In the genomic region with DNA sequence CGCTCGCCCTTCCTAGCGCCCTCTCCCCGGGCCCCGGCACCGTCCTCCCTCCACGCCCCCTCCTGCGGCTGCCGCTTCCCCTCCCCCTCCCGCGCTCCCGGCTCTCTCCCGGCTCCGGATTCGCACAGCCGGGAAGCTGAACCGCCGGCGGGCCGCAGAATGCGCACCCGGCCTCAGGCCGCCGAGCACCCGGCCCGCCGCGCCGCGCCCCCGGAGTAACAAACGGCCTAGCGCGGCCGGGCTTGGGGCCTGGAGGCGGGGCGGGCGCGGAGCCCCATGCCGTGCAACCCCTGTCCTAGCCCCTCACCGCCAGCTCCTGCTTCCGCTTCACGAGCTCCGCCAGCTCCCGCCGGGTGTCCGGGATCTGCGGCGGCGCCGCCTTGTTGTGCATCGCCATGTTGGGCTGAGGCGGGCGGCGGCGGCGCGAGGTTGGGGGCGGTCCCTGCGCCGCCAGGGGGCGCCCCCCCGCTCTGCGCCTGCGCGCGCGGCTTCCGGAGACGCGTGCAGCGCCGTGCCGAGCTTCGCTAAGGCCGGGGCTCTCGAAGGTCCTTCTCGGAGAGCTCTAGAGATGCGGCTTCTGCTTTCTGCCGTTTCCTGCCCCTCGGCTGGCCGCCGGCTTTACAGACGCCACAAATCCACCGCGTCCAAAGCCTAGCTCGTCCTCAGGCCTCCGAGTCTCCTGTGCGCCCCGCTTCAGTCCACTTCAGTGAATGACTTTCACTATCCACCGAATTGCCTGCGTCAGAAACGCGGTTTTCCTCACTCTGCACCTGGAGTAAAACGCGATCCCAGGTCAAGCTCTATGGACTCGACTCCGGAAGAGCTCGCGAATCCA, we compare ENCODE assay signal across 1 cellular context.
TF ChIP-seq lines count a peak whose summit lies in the region.

TSS of gene MEAF6 (minus strand) at position 417 of the 835 bp plus-strand sequence. CDS start at position 397, 20 bp downstream.

TF ChIP-seq in GM12878, 131 proteins besides CTCF, POLR2A, EP300 and RAD21 (continued from another document and continues in another):
- TF ChIP-seq, protein P1, sequence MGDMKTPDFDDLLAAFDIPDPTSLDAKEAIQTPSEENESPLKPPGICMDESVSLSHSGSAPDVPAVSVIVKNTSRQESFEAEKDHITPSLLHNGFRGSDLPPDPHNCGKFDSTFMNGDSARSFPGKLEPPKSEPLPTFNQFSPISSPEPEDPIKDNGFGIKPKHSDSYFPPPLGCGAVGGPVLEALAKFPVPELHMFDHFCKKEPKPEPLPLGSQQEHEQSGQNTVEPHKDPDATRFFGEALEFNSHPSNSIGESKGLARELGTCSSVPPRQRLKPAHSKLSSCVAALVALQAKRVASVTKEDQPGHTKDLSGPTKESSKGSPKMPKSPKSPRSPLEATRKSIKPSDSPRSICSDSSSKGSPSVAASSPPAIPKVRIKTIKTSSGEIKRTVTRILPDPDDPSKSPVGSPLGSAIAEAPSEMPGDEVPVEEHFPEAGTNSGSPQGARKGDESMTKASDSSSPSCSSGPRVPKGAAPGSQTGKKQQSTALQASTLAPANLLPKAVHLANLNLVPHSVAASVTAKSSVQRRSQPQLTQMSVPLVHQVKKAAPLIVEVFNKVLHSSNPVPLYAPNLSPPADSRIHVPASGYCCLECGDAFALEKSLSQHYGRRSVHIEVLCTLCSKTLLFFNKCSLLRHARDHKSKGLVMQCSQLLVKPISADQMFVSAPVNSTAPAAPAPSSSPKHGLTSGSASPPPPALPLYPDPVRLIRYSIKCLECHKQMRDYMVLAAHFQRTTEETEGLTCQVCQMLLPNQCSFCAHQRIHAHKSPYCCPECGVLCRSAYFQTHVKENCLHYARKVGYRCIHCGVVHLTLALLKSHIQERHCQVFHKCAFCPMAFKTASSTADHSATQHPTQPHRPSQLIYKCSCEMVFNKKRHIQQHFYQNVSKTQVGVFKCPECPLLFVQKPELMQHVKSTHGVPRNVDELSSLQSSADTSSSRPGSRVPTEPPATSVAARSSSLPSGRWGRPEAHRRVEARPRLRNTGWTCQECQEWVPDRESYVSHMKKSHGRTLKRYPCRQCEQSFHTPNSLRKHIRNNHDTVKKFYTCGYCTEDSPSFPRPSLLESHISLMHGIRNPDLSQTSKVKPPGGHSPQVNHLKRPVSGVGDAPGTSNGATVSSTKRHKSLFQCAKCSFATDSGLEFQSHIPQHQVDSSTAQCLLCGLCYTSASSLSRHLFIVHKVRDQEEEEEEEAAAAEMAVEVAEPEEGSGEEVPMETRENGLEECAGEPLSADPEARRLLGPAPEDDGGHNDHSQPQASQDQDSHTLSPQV (IDR thresholded peaks at IDR 0.05) = peak; percentile 67; the same call in 1 of the 2 replicates
- peak; percentile 81 for TF ChIP-seq DPF2 (IDR thresholded peaks at IDR 0.05)
- peak; percentile 94 for TF ChIP-seq LARP7 (IDR thresholded peaks at IDR 0.05)
- TF ChIP-seq, protein P2, sequence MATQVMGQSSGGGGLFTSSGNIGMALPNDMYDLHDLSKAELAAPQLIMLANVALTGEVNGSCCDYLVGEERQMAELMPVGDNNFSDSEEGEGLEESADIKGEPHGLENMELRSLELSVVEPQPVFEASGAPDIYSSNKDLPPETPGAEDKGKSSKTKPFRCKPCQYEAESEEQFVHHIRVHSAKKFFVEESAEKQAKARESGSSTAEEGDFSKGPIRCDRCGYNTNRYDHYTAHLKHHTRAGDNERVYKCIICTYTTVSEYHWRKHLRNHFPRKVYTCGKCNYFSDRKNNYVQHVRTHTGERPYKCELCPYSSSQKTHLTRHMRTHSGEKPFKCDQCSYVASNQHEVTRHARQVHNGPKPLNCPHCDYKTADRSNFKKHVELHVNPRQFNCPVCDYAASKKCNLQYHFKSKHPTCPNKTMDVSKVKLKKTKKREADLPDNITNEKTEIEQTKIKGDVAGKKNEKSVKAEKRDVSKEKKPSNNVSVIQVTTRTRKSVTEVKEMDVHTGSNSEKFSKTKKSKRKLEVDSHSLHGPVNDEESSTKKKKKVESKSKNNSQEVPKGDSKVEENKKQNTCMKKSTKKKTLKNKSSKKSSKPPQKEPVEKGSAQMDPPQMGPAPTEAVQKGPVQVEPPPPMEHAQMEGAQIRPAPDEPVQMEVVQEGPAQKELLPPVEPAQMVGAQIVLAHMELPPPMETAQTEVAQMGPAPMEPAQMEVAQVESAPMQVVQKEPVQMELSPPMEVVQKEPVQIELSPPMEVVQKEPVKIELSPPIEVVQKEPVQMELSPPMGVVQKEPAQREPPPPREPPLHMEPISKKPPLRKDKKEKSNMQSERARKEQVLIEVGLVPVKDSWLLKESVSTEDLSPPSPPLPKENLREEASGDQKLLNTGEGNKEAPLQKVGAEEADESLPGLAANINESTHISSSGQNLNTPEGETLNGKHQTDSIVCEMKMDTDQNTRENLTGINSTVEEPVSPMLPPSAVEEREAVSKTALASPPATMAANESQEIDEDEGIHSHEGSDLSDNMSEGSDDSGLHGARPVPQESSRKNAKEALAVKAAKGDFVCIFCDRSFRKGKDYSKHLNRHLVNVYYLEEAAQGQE (IDR thresholded peaks at IDR 0.05; ENCODE audit: low read depth, low read length) = no peak
- TF ChIP-seq SIN3A (IDR thresholded peaks at IDR 0.05; ENCODE audit: low read depth, low read length) = peak; percentile 46; the same call in 1 of the 2 replicates
- no peak for TF ChIP-seq TBL1XR1 (IDR thresholded peaks at IDR 0.05; ENCODE audit: low read depth, low read length)
- TF ChIP-seq GATAD2B (conservative IDR thresholded peaks at IDR 0.05; ENCODE audit: low read depth) = peak; percentile 93; the same call in 1 of the 2 replicates
- peak; percentile 67 for TF ChIP-seq BACH1 (IDR thresholded peaks at IDR 0.05; ENCODE audit: borderline replicate concordance)
- peak; percentile 79 for TF ChIP-seq TAF1 (IDR thresholded peaks at IDR 0.05; ENCODE audit: borderline replicate concordance, low read depth, low read length)
- TF ChIP-seq RELA (IDR thresholded peaks at IDR 0.05; ENCODE audit: borderline replicate concordance, partially characterized antibody) = peak; percentile 26
- peak; percentile 82 for TF ChIP-seq NRF1 (conservative IDR thresholded peaks at IDR 0.05; ENCODE audit: low read depth, low read length)
- TF ChIP-seq, protein P3, sequence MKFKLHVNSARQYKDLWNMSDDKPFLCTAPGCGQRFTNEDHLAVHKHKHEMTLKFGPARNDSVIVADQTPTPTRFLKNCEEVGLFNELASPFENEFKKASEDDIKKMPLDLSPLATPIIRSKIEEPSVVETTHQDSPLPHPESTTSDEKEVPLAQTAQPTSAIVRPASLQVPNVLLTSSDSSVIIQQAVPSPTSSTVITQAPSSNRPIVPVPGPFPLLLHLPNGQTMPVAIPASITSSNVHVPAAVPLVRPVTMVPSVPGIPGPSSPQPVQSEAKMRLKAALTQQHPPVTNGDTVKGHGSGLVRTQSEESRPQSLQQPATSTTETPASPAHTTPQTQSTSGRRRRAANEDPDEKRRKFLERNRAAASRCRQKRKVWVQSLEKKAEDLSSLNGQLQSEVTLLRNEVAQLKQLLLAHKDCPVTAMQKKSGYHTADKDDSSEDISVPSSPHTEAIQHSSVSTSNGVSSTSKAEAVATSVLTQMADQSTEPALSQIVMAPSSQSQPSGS (IDR thresholded peaks at IDR 0.05; ENCODE audit: low read length) = no peak
- TF ChIP-seq BMI1 (IDR thresholded peaks at IDR 0.05; ENCODE audit: borderline replicate concordance) = no peak
- peak; percentile 90; the same call in 1 of the 2 replicates for TF ChIP-seq ZNF207 (IDR thresholded peaks at IDR 0.05; ENCODE audit: borderline replicate concordance)
- TF ChIP-seq PML (IDR thresholded peaks at IDR 0.05; ENCODE audit: low read length) = peak; percentile 70
- TF ChIP-seq MAX (IDR thresholded peaks at IDR 0.05; ENCODE audit: low read depth, low read length) = peak; percentile 76; the same call in 1 of the 2 replicates
- TF ChIP-seq EGR1 (IDR thresholded peaks at IDR 0.05; ENCODE audit: borderline replicate concordance in 1 of 2, low read depth in 2 of 2, low read length in 2 of 2) = peak in 1 of 2 experiments; percentile 35; a peak in 1 of 3 replicates
- TF ChIP-seq CHD4 (IDR thresholded peaks at IDR 0.05) = no peak
- TF ChIP-seq ELK1 (IDR thresholded peaks at IDR 0.05; ENCODE audit: low read depth, low read length) = peak; percentile 57
- TF ChIP-seq RCOR1 (conservative IDR thresholded peaks at IDR 0.05; ENCODE audit: low read depth, low read length) = 0 out of 2 replicates have a peak, but pooled peaks have one; percentile 13
- TF ChIP-seq NR2C1 (IDR thresholded peaks at IDR 0.05) = peak; percentile 52
- TF ChIP-seq, protein P4, sequence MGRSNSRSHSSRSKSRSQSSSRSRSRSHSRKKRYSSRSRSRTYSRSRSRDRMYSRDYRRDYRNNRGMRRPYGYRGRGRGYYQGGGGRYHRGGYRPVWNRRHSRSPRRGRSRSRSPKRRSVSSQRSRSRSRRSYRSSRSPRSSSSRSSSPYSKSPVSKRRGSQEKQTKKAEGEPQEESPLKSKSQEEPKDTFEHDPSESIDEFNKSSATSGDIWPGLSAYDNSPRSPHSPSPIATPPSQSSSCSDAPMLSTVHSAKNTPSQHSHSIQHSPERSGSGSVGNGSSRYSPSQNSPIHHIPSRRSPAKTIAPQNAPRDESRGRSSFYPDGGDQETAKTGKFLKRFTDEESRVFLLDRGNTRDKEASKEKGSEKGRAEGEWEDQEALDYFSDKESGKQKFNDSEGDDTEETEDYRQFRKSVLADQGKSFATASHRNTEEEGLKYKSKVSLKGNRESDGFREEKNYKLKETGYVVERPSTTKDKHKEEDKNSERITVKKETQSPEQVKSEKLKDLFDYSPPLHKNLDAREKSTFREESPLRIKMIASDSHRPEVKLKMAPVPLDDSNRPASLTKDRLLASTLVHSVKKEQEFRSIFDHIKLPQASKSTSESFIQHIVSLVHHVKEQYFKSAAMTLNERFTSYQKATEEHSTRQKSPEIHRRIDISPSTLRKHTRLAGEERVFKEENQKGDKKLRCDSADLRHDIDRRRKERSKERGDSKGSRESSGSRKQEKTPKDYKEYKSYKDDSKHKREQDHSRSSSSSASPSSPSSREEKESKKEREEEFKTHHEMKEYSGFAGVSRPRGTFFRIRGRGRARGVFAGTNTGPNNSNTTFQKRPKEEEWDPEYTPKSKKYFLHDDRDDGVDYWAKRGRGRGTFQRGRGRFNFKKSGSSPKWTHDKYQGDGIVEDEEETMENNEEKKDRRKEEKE (IDR thresholded peaks at IDR 0.05) = no peak
- no peak for TF ChIP-seq HDAC6 (IDR thresholded peaks at IDR 0.05; ENCODE audit: unreplicated experiment)
- TF ChIP-seq, protein P5, sequence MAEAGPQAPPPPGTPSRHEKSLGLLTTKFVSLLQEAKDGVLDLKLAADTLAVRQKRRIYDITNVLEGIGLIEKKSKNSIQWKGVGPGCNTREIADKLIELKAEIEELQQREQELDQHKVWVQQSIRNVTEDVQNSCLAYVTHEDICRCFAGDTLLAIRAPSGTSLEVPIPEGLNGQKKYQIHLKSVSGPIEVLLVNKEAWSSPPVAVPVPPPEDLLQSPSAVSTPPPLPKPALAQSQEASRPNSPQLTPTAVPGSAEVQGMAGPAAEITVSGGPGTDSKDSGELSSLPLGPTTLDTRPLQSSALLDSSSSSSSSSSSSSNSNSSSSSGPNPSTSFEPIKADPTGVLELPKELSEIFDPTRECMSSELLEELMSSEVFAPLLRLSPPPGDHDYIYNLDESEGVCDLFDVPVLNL (IDR thresholded peaks at IDR 0.05; ENCODE audit: low read depth, low read length) = 0 out of 2 replicates have a peak, but pooled peaks have one; percentile 8
- peak; percentile 58; the same call in 1 of the 2 replicates for TF ChIP-seq MXI1 (IDR thresholded peaks at IDR 0.05; ENCODE audit: low read depth, low read length)
- 0 out of 2 replicates have a peak, but pooled peaks have one; percentile 13 for TF ChIP-seq FOXK2 (IDR thresholded peaks at IDR 0.05)
- no peak for TF ChIP-seq MYC (IDR thresholded peaks at IDR 0.05; ENCODE audit: insufficient read depth, insufficient read length, insufficient replicate concordance, low read length, severe bottlenecking)
- peak; percentile 63; the same call in 1 of the 2 replicates for TF ChIP-seq POLR2AphosphoS2 (IDR thresholded peaks at IDR 0.05; ENCODE audit: low read depth, low read length)
- 0 out of 2 replicates have a peak, but pooled peaks have one; percentile 46 for TF ChIP-seq NFXL1 (IDR thresholded peaks at IDR 0.05; ENCODE audit: borderline replicate concordance)
- peak; percentile 96 for TF ChIP-seq BCL3 (IDR thresholded peaks at IDR 0.05; ENCODE audit: borderline replicate concordance, insufficient read depth, low read depth, low read length, poor library complexity, severe bottlenecking)
- TF ChIP-seq, protein P6, sequence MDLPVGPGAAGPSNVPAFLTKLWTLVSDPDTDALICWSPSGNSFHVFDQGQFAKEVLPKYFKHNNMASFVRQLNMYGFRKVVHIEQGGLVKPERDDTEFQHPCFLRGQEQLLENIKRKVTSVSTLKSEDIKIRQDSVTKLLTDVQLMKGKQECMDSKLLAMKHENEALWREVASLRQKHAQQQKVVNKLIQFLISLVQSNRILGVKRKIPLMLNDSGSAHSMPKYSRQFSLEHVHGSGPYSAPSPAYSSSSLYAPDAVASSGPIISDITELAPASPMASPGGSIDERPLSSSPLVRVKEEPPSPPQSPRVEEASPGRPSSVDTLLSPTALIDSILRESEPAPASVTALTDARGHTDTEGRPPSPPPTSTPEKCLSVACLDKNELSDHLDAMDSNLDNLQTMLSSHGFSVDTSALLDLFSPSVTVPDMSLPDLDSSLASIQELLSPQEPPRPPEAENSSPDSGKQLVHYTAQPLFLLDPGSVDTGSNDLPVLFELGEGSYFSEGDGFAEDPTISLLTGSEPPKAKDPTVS (IDR thresholded peaks at IDR 0.05; ENCODE audit: low read depth, low read length) = no peak
- 0 out of 2 replicates have a peak, but pooled peaks have one; percentile 12 for TF ChIP-seq CHD2 (IDR thresholded peaks at IDR 0.05; ENCODE audit: borderline replicate concordance, low read depth, low read length)
- TF ChIP-seq SUZ12 (IDR thresholded peaks at IDR 0.05; ENCODE audit: unreplicated experiment) = no peak
- TF ChIP-seq CBFB (IDR thresholded peaks at IDR 0.05; ENCODE audit: low read depth) = 0 out of 2 replicates have a peak, but pooled peaks have one; percentile 25
- TF ChIP-seq, protein P7, sequence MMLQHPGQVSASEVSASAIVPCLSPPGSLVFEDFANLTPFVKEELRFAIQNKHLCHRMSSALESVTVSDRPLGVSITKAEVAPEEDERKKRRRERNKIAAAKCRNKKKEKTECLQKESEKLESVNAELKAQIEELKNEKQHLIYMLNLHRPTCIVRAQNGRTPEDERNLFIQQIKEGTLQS (IDR thresholded peaks at IDR 0.05; ENCODE audit: borderline replicate concordance, extremely low read depth, low read depth, low read length) = peak; percentile 44; the same call in 1 of the 2 replicates
